8 cellular contexts compared by ENCODE assay signal in the genomic region with DNA sequence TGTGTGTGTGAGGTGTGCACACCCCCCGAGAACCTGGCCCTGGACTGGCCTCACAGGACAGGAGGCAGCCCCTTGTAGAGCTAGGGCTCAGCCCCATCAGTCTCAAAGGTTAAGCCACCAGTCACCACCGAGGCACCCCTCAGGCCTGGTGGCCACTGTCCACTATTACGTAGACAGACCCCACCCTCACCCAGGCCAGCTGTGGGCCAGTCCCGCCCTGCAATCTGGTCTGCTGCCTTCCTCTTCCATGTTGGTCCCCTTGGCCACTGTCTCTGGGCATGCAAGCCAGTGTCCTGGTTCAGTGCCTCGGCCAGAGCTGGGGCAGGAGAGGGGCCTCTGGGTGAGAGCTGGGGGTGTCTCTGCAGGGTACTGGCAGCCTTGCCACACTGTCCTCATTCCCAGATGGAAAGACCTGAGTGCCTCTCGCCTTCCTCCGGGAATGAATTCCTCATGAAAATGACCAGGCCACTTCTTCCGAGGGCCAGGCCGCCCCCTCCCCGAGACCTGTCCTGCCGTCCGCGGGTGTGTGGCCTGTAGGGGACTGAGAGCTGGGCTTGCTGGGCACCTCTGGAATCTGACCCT. TPM values are rescaled to one million over a fixed set of nuclear protein-coding genes. Genes with fewer than 3 reads are reported as not detected.
DNase-seq lines count a peak whose midpoint lies in the region; ATAC-seq lines count a peak whose summit lies in the region.

No MANE protein-coding gene starts in this region.

- peaks cover 19 to 39% of the 10 kb centered on the region in 2 donors for H3K36me3 Mint-ChIP-seq in activated naive CD4-positive, alpha-beta T cell treated with anti-CD3 and anti-CD28 coated beads, Interleukin-2, amount 50 U/mL, for 72 hours
- peaks cover 28 to 39% of the 10 kb centered on the region in 2 donors for H3K36me3 Mint-ChIP-seq in stimulated activated naive B cell treated with anti-CD40 and anti-IgM and Interleukin-4, amounts not matched to agents 10 μg/mL and 1 μg/mL and 100 μg/mL, for 72 hours

- H3K27me3 Mint-ChIP-seq in stimulated activated naive B cell treated with anti-CD40 and anti-IgM and Interleukin-4, amounts not matched to agents 10 μg/mL and 1 μg/mL and 100 μg/mL, for 72 hours: no peaks in the 10 kb centered on the region

- DNase-seq in activated naive CD4-positive, alpha-beta T cell treated with anti-CD3 and anti-CD28 coated beads, Interleukin-2, amount 50 U/mL, for 72 hours (ENCODE audit: low spot score in 2 of 2): no peak
- no peak for DNase-seq in stimulated activated naive B cell treated with anti-CD40 and anti-IgM and Interleukin-4, amounts not matched to agents 10 μg/mL and 1 μg/mL and 100 μg/mL, for 72 hours
- no peak for DNase-seq in middle frontal gyrus (ENCODE audit: extremely low spot score, low spot score)

- H3K4me1 ChIP-seq in HUES6 (ENCODE audit: control insufficient read depth, insufficient read depth, low read length) (peaks cover 2% of the 10 kb centered on the region; the same call in 1 of the 2 replicates), iPS-18a (ENCODE audit: control insufficient read depth, low read depth, low read length) (peaks cover 3% of the 10 kb centered on the region)

- H3K4me3 ChIP-seq in HUES6 (ENCODE audit: low read depth, low read length): peak overlapping the region; percentile 61
- H3K4me3 ChIP-seq in iPS-18a (ENCODE audit: low read length): peak overlapping the region; percentile 50

- peak overlapping the region; percentile 85 for H3K9ac ChIP-seq in HUES6 (ENCODE audit: low read length)
- H3K9ac ChIP-seq in iPS-18a (ENCODE audit: low read length): peak overlapping the region; percentile 50

- peaks cover 34% of the 10 kb centered on the region for H3K36me3 ChIP-seq in HUES6 (ENCODE audit: control insufficient read depth, insufficient read depth, low read length)
- peaks cover 3% of the 10 kb centered on the region for H3K36me3 ChIP-seq in iPS-18a (ENCODE audit: control insufficient read depth, low read depth, low read length)

- H3K27ac ChIP-seq in HUES6 (ENCODE audit: low read depth, low read length) (no peak overlapping the region), iPS-18a (ENCODE audit: low read length) (no peak overlapping the region)

- H3K4me1 Mint-ChIP-seq in stimulated activated naive B cell treated with anti-CD40 and anti-IgM and Interleukin-4, amounts not matched to agents 10 μg/mL and 1 μg/mL and 100 μg/mL, for 72 hours: peaks cover 15 to 36% of the 10 kb centered on the region in 2 donors

- H3K9me3 ChIP-seq in HUES6 (ENCODE audit: control insufficient read depth, insufficient read depth, low read depth, low read length) (peaks cover 32% of the 10 kb centered on the region), iPS-18a (ENCODE audit: control insufficient read depth, low read depth, low read length) (peaks cover 19% of the 10 kb centered on the region)

- peak overlapping the region; percentile 83 to 84 for H3K27ac Mint-ChIP-seq in activated naive CD4-positive, alpha-beta T cell treated with anti-CD3 and anti-CD28 coated beads, Interleukin-2, amount 50 U/mL, for 72 hours
- H3K27ac Mint-ChIP-seq in stimulated activated naive B cell treated with anti-CD40 and anti-IgM and Interleukin-4, amounts not matched to agents 10 μg/mL and 1 μg/mL and 100 μg/mL, for 72 hours: peak overlapping the region; percentile 93

- H3K27me3 ChIP-seq in HUES6 (ENCODE audit: control insufficient read depth, insufficient read depth, low read length) (no peaks in the 10 kb centered on the region), iPS-18a (ENCODE audit: control insufficient read depth, insufficient read depth, low read length) (peaks cover 6% of the 10 kb centered on the region)

- no peak for ATAC-seq in activated naive CD4-positive, alpha-beta T cell treated with anti-CD3 and anti-CD28 coated beads, Interleukin-2, amount 50 U/mL, for 72 hours
- ATAC-seq in stimulated activated naive B cell treated with anti-CD40 and anti-IgM and Interleukin-4, amounts not matched to agents 10 μg/mL and 1 μg/mL and 100 μg/mL, for 72 hours (replicated peaks): no peak
- ATAC-seq in GM18873 (IDR thresholded peaks at IDR 0.05; ENCODE audit: low FRiP score, unreplicated experiment): no peak
- no peak for ATAC-seq in GM19467 (IDR thresholded peaks at IDR 0.05; ENCODE audit: unreplicated experiment)
- ATAC-seq in GM19035 (IDR thresholded peaks at IDR 0.05; ENCODE audit: unreplicated experiment): no peak

- H3K9me3 Mint-ChIP-seq in activated naive CD4-positive, alpha-beta T cell treated with anti-CD3 and anti-CD28 coated beads, Interleukin-2, amount 50 U/mL, for 72 hours: peaks cover 12 to 14% of the 10 kb centered on the region in 2 donors
- H3K9me3 Mint-ChIP-seq in stimulated activated naive B cell treated with anti-CD40 and anti-IgM and Interleukin-4, amounts not matched to agents 10 μg/mL and 1 μg/mL and 100 μg/mL, for 72 hours: no peaks in the 10 kb centered on the region

- peak overlapping the region; percentile 72 to 89 for H3K4me3 Mint-ChIP-seq in stimulated activated naive B cell treated with anti-CD40 and anti-IgM and Interleukin-4, amounts not matched to agents 10 μg/mL and 1 μg/mL and 100 μg/mL, for 72 hours

RNA-seq across cellular contexts. Expression of a gene that starts 0.9 kb away (rescaled TPM):
- total RNA-seq in activated naive CD4-positive, alpha-beta T cell treated with anti-CD3 and anti-CD28 coated beads, Interleukin-2, amount 50 U/mL, for 72 hours: 1 to 10 TPM; 2.0 to 4.6 TPM

RNA-seq across cellular contexts. Expression of a gene that starts 22.2 kb away (rescaled TPM):
- 100 to 1,000 TPM; 121 to 137 TPM for total RNA-seq in activated naive CD4-positive, alpha-beta T cell treated with anti-CD3 and anti-CD28 coated beads, Interleukin-2, amount 50 U/mL, for 72 hours
